ENCODE assay signal across 8 cellular contexts in genomic region chr11:44950036-44950624, GRCh38. TPM values are rescaled to one million over a fixed set of nuclear protein-coding genes. Genes with fewer than 3 reads are reported as not detected.
DNase-seq lines count a peak whose midpoint lies in the region; ATAC-seq and TF ChIP-seq lines count a peak whose summit lies in the region.

No MANE protein-coding gene starts in this region.

- H3K9me3 ChIP-seq in OCI-LY3 (ENCODE audit: insufficient read depth, low read length), result no peaks in the 10 kb centered on the region
- no peaks in the 10 kb centered on the region for H3K9me3 ChIP-seq in breast epithelium
- no peaks in the 10 kb centered on the region for H3K9me3 ChIP-seq in lung (ENCODE audit: control insufficient read depth in 2 of 2, insufficient read depth in 1 of 2, low read length in 1 of 2)
- no peaks in the 10 kb centered on the region for H3K9me3 ChIP-seq in stomach

- no peak for TF ChIP-seq POLR2A in breast epithelium (IDR thresholded peaks at IDR 0.05)
- TF ChIP-seq POLR2A in stomach (IDR thresholded peaks at IDR 0.05), result no peak

- peaks cover 38% of the 10 kb centered on the region for H4K20me1 ChIP-seq in OCI-LY3 (ENCODE audit: insufficient read depth, low read length)

- peaks cover 50% of the 10 kb centered on the region for H3K4me1 ChIP-seq in OCI-LY3 (ENCODE audit: low read length)
- H3K4me1 ChIP-seq in breast epithelium, result no peaks in the 10 kb centered on the region
- peaks cover 0 to 20% of the 10 kb centered on the region in 2 donors for H3K4me1 ChIP-seq in lung (ENCODE audit: control insufficient read depth in 2 of 2, insufficient read depth in 2 of 2, low read length in 2 of 2)
- H3K4me1 ChIP-seq in stomach, result peaks cover 9 to 70% (median 44%) of the 10 kb centered on the region in 4 donors

- H3K9me3 Mint-ChIP-seq in Calu3 (ENCODE audit: low read depth, unreplicated experiment), result no peaks in the 10 kb centered on the region

- peaks cover 49% of the 10 kb centered on the region for H3K79me2 ChIP-seq in OCI-LY3 (ENCODE audit: low read length)

- DNase-seq in Calu3 (peak; percentile 27), breast epithelium (ENCODE audit: low spot score in 2 of 2) (no peak), lung (ENCODE audit: low spot score) (peak; percentile 46), stomach (peak; percentile 38), foreskin melanocyte (no peak), hippocampal formation (lab: John Stamatoyannopoulos, UW) (no peak)

- peak overlapping the region; percentile 79 for H3K27ac ChIP-seq in OCI-LY3 (ENCODE audit: low read length)
- peak overlapping the region; percentile 90 to 95 for H3K27ac ChIP-seq in breast epithelium
- peak overlapping the region; percentile 71 to 76 for H3K27ac ChIP-seq in lung (ENCODE audit: low read depth in 1 of 2, low read length in 1 of 2)
- peak overlapping the region; percentile 73 to 89 (median 88) for H3K27ac ChIP-seq in stomach

- intact Hi-C loops in Calu3 (cut with micrococcal nuclease; ENCODE audit: unreplicated experiment) (loop anchor here (10.0 kb wide), 1 partner anchor 95 kb away; no protein-coding TSS in a partner anchor), breast epithelium (cut with DNase I; ENCODE audit: low total_unique reads) (no loop called here), stomach (cut with DNase I; ENCODE audit: low total_unique reads) (no loop called here)

- H3K27me3 ChIP-seq in OCI-LY3 (ENCODE audit: low read depth, low read length) (no peaks in the 10 kb centered on the region), breast epithelium (no peaks in the 10 kb centered on the region), lung (ENCODE audit: control insufficient read depth, insufficient read depth) (no peaks in the 10 kb centered on the region), stomach (no peaks in the 10 kb centered on the region)

- H3K4me3 ChIP-seq in OCI-LY3 (ENCODE audit: low read length), result peak overlapping the region; percentile 100
- H3K4me3 ChIP-seq in breast epithelium, result peak overlapping the region; percentile 66 to 99 (median 91)
- H3K4me3 ChIP-seq in lung, result peak overlapping the region; percentile 78
- H3K4me3 ChIP-seq in stomach, result peak overlapping the region; percentile 70 to 89 (median 82)

- peak overlapping the region; percentile 100 for H3K9ac ChIP-seq in OCI-LY3 (ENCODE audit: low read length)

- WGBS in lung, 2 donors, result 0 to 1% methylated on average over 42 to 63 of the region's 63 CpGs
- WGBS in stomach, 5 donors, result 0 to 2% (median 1%) methylated on average over 27 to 63 of the region's 63 CpGs

- BruUV-seq in Calu3 (replicated peaks; lab: Mats Ljungman, UMichigan), result TSS peak; percentile 11

- peaks cover 20% of the 10 kb centered on the region for H3K27me3 Mint-ChIP-seq in Calu3 (ENCODE audit: unreplicated experiment)

- CTCF ChIA-PET in Calu3 (lab: Charles Lee), result interaction anchor here (0.6 kb wide), 1 partner anchor 113 kb away, joined by 7 read pairs; no protein-coding TSS in a partner anchor

- ATAC-seq in lung (ENCODE audit: insufficient read depth, low FRiP score) (no peak), HG03342 (IDR thresholded peaks at IDR 0.05; ENCODE audit: unreplicated experiment) (no peak)

- peak overlapping the region; percentile 67 for H3K4me3 Mint-ChIP-seq in Calu3 (ENCODE audit: low read depth, unreplicated experiment)

- TF ChIP-seq CTCF in Calu3 (IDR thresholded peaks at IDR 0.05; ENCODE audit: unreplicated experiment) (no peak), OCI-LY3 (IDR thresholded peaks at IDR 0.05; ENCODE audit: low read depth, low read length) (no peak), breast epithelium (IDR thresholded peaks at IDR 0.05) (no peak), lung (IDR thresholded peaks at IDR 0.05; ENCODE audit: control extremely low read depth, extremely low read depth) (no peak), stomach (IDR thresholded peaks at IDR 0.05) (peak in 1 of 7 experiments; percentile 0)

- peaks cover 11% of the 10 kb centered on the region for H3K36me3 Mint-ChIP-seq in Calu3 (ENCODE audit: insufficient read depth, unreplicated experiment)

- no peak for TF ChIP-seq EP300 in stomach (IDR thresholded peaks at IDR 0.05)

- no peak overlapping the region for H3K27ac Mint-ChIP-seq in Calu3 (ENCODE audit: unreplicated experiment)

- no peak overlapping the region for H2AFZ ChIP-seq in OCI-LY3 (ENCODE audit: low read depth, low read length)

- peak overlapping the region; percentile 82 for H3K4me2 ChIP-seq in OCI-LY3 (ENCODE audit: low read length)

- H3K36me3 ChIP-seq in OCI-LY3 (replicated peaks; ENCODE audit: low read depth, low read length) (peaks cover 10% of the 10 kb centered on the region), breast epithelium (no peaks in the 10 kb centered on the region), lung (ENCODE audit: control insufficient read depth in 2 of 2, insufficient read depth in 2 of 2, low read length in 2 of 2) (peaks cover 0 to 10% of the 10 kb centered on the region in 2 donors), stomach (peaks cover 0 to 13% (median 4%) of the 10 kb centered on the region in 4 donors)

- H3K4me1 Mint-ChIP-seq in Calu3 (ENCODE audit: low read depth, unreplicated experiment), result peaks cover 10% of the 10 kb centered on the region

RNA-seq across cellular contexts. Expression of gene TP53I11, which starts 0.6 kb away (rescaled TPM):
- 27.8 and 69.5 TPM in 2 replicates for total RNA-seq in Calu3 (2022)
- 10 to 100 TPM; 30.7 to 91.1 (median 75.7) TPM for total RNA-seq in breast epithelium
- 100 to 1,000 TPM in 1 of 2 donors, 10 to 100 TPM in 1; 51.2 to 134 TPM for total RNA-seq in lung
- 10 to 100 TPM; 64.9 to 79.0 TPM for polyA plus RNA-seq in lung
- 100 to 1,000 TPM in 1 of 5 donors, 10 to 100 TPM in 4; 27.2 to 155 (median 31.6) TPM for total RNA-seq in stomach
- polyA plus RNA-seq in stomach, result 10 to 100 TPM; 12.4 to 27.1 (median 18.5) TPM

Comparison
In these comparisons a context has a peak if more than half of its experiments do, and no peak if none do; other contexts are left out.
1. DNase-seq: peak in Calu3 (single experiment), lung (single experiment) and stomach (single experiment); none in breast epithelium (0 of 2), foreskin melanocyte (single experiment) and hippocampal formation (0 of 2).
2. Peak in every context shown above with its lines, with median percentiles within 50 percentile points of each other: H3K27ac ChIP-seq and H3K4me3 ChIP-seq.